ENCODE assay signal across 1 cellular context in genomic region chr1:92446546-92446945, GRCh38.
A peak's percentile ranks its signal among the peaks of the same experiment; 100 is the strongest.
TF ChIP-seq lines count a peak whose summit lies in the region.

No MANE protein-coding gene starts in this region.

TF ChIP-seq in K562, 482 proteins besides CTCF, POLR2A, EP300 and RAD21 (continued from another document and continues in another):
- TF ChIP-seq RREB1 (CRISPR knock-in tag; IDR thresholded peaks at IDR 0.05) (no peak), POLR2B (IDR thresholded peaks at IDR 0.05; ENCODE audit: low read depth, partially characterized antibody) (no peak), HSF4 (CRISPR knock-in tag; IDR thresholded peaks at IDR 0.05; ENCODE audit: borderline replicate concordance) (no peak), STAT5B (CRISPR knock-in tag; IDR thresholded peaks at IDR 0.05) (no peak), ZNF511 (CRISPR knock-in tag; IDR thresholded peaks at IDR 0.05) (no peak), JUNB (CRISPR knock-in tag; conservative IDR thresholded peaks at IDR 0.05) (no peak), HDAC1 (IDR thresholded peaks at IDR 0.05) (peak in 1 of 2 experiments; percentile 91; a peak in 2 of 4 replicates), FOXM1 (IDR thresholded peaks at IDR 0.05; ENCODE audit: low read depth) (peak; percentile 95), FOXM1 (CRISPR knock-in tag; IDR thresholded peaks at IDR 0.05; ENCODE audit: low read depth) (no peak), MEF2A (IDR thresholded peaks at IDR 0.05; ENCODE audit: control insufficient read depth, low read depth, low read length) (no peak), MYBL2 (IDR thresholded peaks at IDR 0.05; ENCODE audit: low read depth) (no peak), MYBL2 (CRISPR knock-in tag; IDR thresholded peaks at IDR 0.05; ENCODE audit: borderline replicate concordance) (no peak), NR3C1 (CRISPR knock-in tag; IDR thresholded peaks at IDR 0.05) (no peak), KLF16 (IDR thresholded peaks at IDR 0.05) (peak; percentile 95), XRCC3 (IDR thresholded peaks at IDR 0.05) (no peak), NFIX (CRISPR knock-in tag; IDR thresholded peaks at IDR 0.05; ENCODE audit: low read depth) (no peak), ARHGAP35 (IDR thresholded peaks at IDR 0.05; ENCODE audit: partially characterized antibody) (no peak), CTBP1 (IDR thresholded peaks at IDR 0.05; ENCODE audit: borderline replicate concordance) (peak; percentile 93; the same call in 1 of the 2 replicates), TEAD2 (tag; IDR thresholded peaks at IDR 0.05) (no peak), CCAR2 (IDR thresholded peaks at IDR 0.05; ENCODE audit: low read depth, low read length) (no peak), GATAD2B (IDR thresholded peaks at IDR 0.05; ENCODE audit: borderline replicate concordance) (peak; percentile 75; the same call in 1 of the 2 replicates), NCOA6 (IDR thresholded peaks at IDR 0.05) (no peak), ZNF395 (CRISPR knock-in tag; IDR thresholded peaks at IDR 0.05) (peak; percentile 71; the same call in 1 of the 2 replicates), FOS (IDR thresholded peaks at IDR 0.05; ENCODE audit: extremely low read depth, insufficient read length) (peak; percentile 3), BACH1 (tag; IDR thresholded peaks at IDR 0.05) (no peak), HNRNPL (IDR thresholded peaks at IDR 0.05; ENCODE audit: low read depth, low read length) (no peak), PRMT5 (CRISPR knock-in tag; IDR thresholded peaks at IDR 0.05) (no peak), SLC30A9 (CRISPR knock-in tag; IDR thresholded peaks at IDR 0.05) (no peak), POLR3A (IDR thresholded peaks at IDR 0.05; ENCODE audit: borderline replicate concordance, extremely low read depth, insufficient read depth, insufficient read length) (no peak), ZNF140 (CRISPR knock-in tag; IDR thresholded peaks at IDR 0.05) (no peak), CHD2 (IDR thresholded peaks at IDR 0.05; ENCODE audit: low read depth, low read length) (no peak), ZMIZ1 (IDR thresholded peaks at IDR 0.05; ENCODE audit: low read depth in 2 of 2, low read length in 2 of 2) (peak in 1 of 2 experiments; percentile 84; a peak in 1 of 4 replicates), MCM7 (IDR thresholded peaks at IDR 0.05) (no peak), ZEB2 (IDR thresholded peaks at IDR 0.05) (no peak; the same call in 1 of the 2 replicates), ADNP (tag; IDR thresholded peaks at IDR 0.05) (no peak), CREM (IDR thresholded peaks at IDR 0.05; ENCODE audit: low read depth) (no peak), TAF7 (tag; IDR thresholded peaks at IDR 0.05) (no peak), MECOM (CRISPR knock-in tag; IDR thresholded peaks at IDR 0.05) (peak; percentile 55; the same call in 1 of the 2 replicates), ZNF512 (tag; IDR thresholded peaks at IDR 0.05) (no peak), JUND (IDR thresholded peaks at IDR 0.05; ENCODE audit: borderline replicate concordance, low read depth, low read length) (peak; percentile 87), JUND (tag; IDR thresholded peaks at IDR 0.05; ENCODE audit: borderline replicate concordance, low read depth, low read length) (peak; percentile 86; the same call in 2 of the 3 replicates), BMI1 (IDR thresholded peaks at IDR 0.05; ENCODE audit: low read length) (no peak), HMBOX1 (IDR thresholded peaks at IDR 0.05) (peak; percentile 88), ZHX1 (conservative IDR thresholded peaks at IDR 0.05; ENCODE audit: low read length) (no peak), ZNF551 (CRISPR knock-in tag; IDR thresholded peaks at IDR 0.05) (no peak), KDM2B (CRISPR knock-in tag; IDR thresholded peaks at IDR 0.05) (no peak), ELF4 (CRISPR knock-in tag; IDR thresholded peaks at IDR 0.05) (peak; percentile 95), NR4A1 (CRISPR knock-in tag; IDR thresholded peaks at IDR 0.05) (no peak), NR4A1 (tag; IDR thresholded peaks at IDR 0.05) (0 out of 2 replicates have a peak, but pooled peaks have one; percentile 59), SMARCE1 (IDR thresholded peaks at IDR 0.05) (peak; percentile 93), E2F6 (IDR thresholded peaks at IDR 0.05; ENCODE audit: borderline replicate concordance in 1 of 2, extremely low read depth in 1 of 2, insufficient read depth in 1 of 2, insufficient read length in 1 of 2, low read depth in 1 of 2, low read length in 1 of 2, poor library complexity in 1 of 2, severe bottlenecking in 1 of 2) (no peak), TOE1 (IDR thresholded peaks at IDR 0.05; ENCODE audit: borderline replicate concordance) (no peak), TOE1 (CRISPR knock-in tag; IDR thresholded peaks at IDR 0.05; ENCODE audit: borderline replicate concordance, low read depth) (no peak), RNF2 (IDR thresholded peaks at IDR 0.05) (peak; percentile 20; the same call in 1 of the 2 replicates)
